Comparison of ENCODE assay signal across 1 cellular context in the genomic region with DNA sequence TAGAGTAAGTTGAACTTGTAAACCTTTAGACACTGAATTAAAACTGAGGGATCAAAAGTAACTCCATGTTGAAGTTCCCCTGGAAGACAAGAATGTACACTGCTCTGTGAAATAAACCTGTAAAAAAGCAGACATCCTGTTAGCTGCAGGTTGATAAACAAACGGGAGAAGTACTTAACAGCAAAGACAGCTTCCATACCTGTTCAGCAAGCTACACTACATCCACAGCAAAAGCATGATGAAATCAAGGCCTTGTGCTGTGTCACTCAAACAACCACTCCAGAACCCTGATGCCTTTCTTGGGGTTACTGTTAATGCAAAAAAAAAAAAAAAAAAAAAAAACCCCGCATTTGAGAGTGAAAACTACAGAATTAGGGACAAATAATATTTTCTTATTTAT.
A peak's percentile ranks its signal among the peaks of the same experiment; 100 is the strongest.
TF ChIP-seq lines count a peak whose summit lies in the region.

No MANE protein-coding gene starts in this region.

TF ChIP-seq in K562, 482 proteins besides CTCF, POLR2A, EP300 and RAD21 (continued from another document):
- TF ChIP-seq, protein P1, sequence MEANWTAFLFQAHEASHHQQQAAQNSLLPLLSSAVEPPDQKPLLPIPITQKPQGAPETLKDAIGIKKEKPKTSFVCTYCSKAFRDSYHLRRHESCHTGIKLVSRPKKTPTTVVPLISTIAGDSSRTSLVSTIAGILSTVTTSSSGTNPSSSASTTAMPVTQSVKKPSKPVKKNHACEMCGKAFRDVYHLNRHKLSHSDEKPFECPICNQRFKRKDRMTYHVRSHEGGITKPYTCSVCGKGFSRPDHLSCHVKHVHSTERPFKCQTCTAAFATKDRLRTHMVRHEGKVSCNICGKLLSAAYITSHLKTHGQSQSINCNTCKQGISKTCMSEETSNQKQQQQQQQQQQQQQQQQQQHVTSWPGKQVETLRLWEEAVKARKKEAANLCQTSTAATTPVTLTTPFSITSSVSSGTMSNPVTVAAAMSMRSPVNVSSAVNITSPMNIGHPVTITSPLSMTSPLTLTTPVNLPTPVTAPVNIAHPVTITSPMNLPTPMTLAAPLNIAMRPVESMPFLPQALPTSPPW (CRISPR knock-in tag; IDR thresholded peaks at IDR 0.05), result no peak
- TF ChIP-seq, protein P2, sequence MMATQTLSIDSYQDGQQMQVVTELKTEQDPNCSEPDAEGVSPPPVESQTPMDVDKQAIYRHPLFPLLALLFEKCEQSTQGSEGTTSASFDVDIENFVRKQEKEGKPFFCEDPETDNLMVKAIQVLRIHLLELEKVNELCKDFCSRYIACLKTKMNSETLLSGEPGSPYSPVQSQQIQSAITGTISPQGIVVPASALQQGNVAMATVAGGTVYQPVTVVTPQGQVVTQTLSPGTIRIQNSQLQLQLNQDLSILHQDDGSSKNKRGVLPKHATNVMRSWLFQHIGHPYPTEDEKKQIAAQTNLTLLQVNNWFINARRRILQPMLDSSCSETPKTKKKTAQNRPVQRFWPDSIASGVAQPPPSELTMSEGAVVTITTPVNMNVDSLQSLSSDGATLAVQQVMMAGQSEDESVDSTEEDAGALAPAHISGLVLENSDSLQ (IDR thresholded peaks at IDR 0.05), result peak; percentile 22; the same call in 1 of the 2 replicates
- no peak for TF ChIP-seq SMARCA5 (IDR thresholded peaks at IDR 0.05)
- TF ChIP-seq ZNF75A (CRISPR knock-in tag; IDR thresholded peaks at IDR 0.05), result no peak
- TF ChIP-seq RBM34 (IDR thresholded peaks at IDR 0.05; ENCODE audit: borderline replicate concordance, insufficient read depth, low read length), result no peak
- TF ChIP-seq PRPF4 (IDR thresholded peaks at IDR 0.05; ENCODE audit: insufficient read depth, low read depth, low read length, poor library complexity, severe bottlenecking), result no peak
